Comparison of ENCODE assay signal across 18 cellular contexts in genomic region chr2:29714333-29714732, GRCh38.
DNase-seq lines count a peak whose midpoint lies in the region; ATAC-seq, FAIRE-seq and TF ChIP-seq lines count a peak whose summit lies in the region.
"Had no signal": no experiment of that assay in that cellular context is flagged by ENCODE, and none has a peak within 500 bp of the region (broad histone marks: within the 10 kb centered on the region; RNA-seq: fewer than 3 reads in every experiment).

No MANE protein-coding gene starts in this region.

- peak; percentile 19; the same call in 1 of the 2 replicates for TF ChIP-seq CTCF in AG04450 (IDR thresholded peaks at IDR 0.05; ENCODE audit: low read depth, low read length)
- TF ChIP-seq CTCF in bronchial epithelial cell (IDR thresholded peaks at IDR 0.05; ENCODE audit: insufficient read depth, low read length, severe bottlenecking), result peak; percentile 4
- peak; percentile 5 for TF ChIP-seq CTCF in kidney epithelial cell (IDR thresholded peaks at IDR 0.05; ENCODE audit: insufficient read depth, low read length, poor library complexity, severe bottlenecking)

- POLR2A ChIA-PET in AG04450 (lab: Yijun Ruan, JAX), result no interaction called here

- peaks cover 9% of the 10 kb centered on the region for H3K27me3 ChIP-seq in AG04450 (ENCODE audit: control insufficient read depth, insufficient read depth, low read length)
- H3K27me3 ChIP-seq in bronchial epithelial cell (ENCODE audit: control insufficient read depth, insufficient read depth, low read length), result peaks cover 5% of the 10 kb centered on the region
- H3K27me3 ChIP-seq in kidney epithelial cell (ENCODE audit: control insufficient read depth, insufficient read depth, low read length), result no peaks in the 10 kb centered on the region
- H3K27me3 ChIP-seq: BE2C, Peyer's patch had no signal

- ATAC-seq in GM21423 (IDR thresholded peaks at IDR 0.05; ENCODE audit: unreplicated experiment) (no peak), GM21360 (IDR thresholded peaks at IDR 0.05; ENCODE audit: unreplicated experiment) (no peak)

- no peak overlapping the region for H3K27ac ChIP-seq in AG04450 (ENCODE audit: low read depth, low read length)
- H3K27ac ChIP-seq: Peyer's patch had no signal

- CTCF ChIA-PET in AG04450 (lab: Charles Lee), result no interaction called here

- H3K4me3 ChIP-seq in AG04450 (ENCODE audit: low read depth, low read length) (no peak overlapping the region), bronchial epithelial cell (ENCODE audit: low read depth, low read length) (no peak overlapping the region), kidney epithelial cell (ENCODE audit: low read depth, low read length) (no peak overlapping the region)
- H3K4me3 ChIP-seq: Peyer's patch had no signal

- H3K9me3 ChIP-seq in AG04450 (ENCODE audit: control insufficient read depth, insufficient read depth, low read length), result no peaks in the 10 kb centered on the region
- H3K9me3 ChIP-seq: BE2C, Peyer's patch had no signal

- H3K36me3 ChIP-seq in bronchial epithelial cell (ENCODE audit: control insufficient read depth, insufficient read depth, low read length) (no peaks in the 10 kb centered on the region), kidney epithelial cell (ENCODE audit: control insufficient read depth, insufficient read depth, low read length) (no peaks in the 10 kb centered on the region)
- H3K36me3 ChIP-seq: BE2C, Peyer's patch had no signal

- no peak for FAIRE-seq in bronchial epithelial cell (lab: Jason Lieb, UNC)
- FAIRE-seq: A204.1, D721Med, H1 had no signal

- no peak for DNase-seq in AG04450 (ENCODE audit: low read depth, low spot score)
- no peak for DNase-seq in bronchial epithelial cell (ENCODE audit: low read depth)
- no peak for DNase-seq in kidney epithelial cell (ENCODE audit: low read depth)
- no peak for DNase-seq in NCI-H510A (lab: John Stamatoyannopoulos, UW)
- DNase-seq: BE2C, DMS53, GDM1, Kasumi-1, NCI-H1694, NCI-H446 treated with DMSO at 0.1 percent for 48 hours, Peyer's patch, T-helper 1 cell had no signal

TF ChIP-seq in PFSK-1, 5 proteins besides CTCF, POLR2A, EP300 and RAD21:
- TF ChIP-seq REST (IDR thresholded peaks at IDR 0.05; ENCODE audit: insufficient read depth in 1 of 2, low read depth in 2 of 2, low read length in 2 of 2) (peak; percentile 52 to 82; a peak in 2 of 4 replicates), TAF1 (IDR thresholded peaks at IDR 0.05; ENCODE audit: borderline replicate concordance, insufficient read depth, low read length) (no peak)
